Comparison of ENCODE assay signal across 8 cellular contexts in genomic region chr14:60734465-60735242, GRCh38. TPM values are rescaled to one million over a fixed set of nuclear protein-coding genes. Genes with fewer than 3 reads are reported as not detected.
A peak's percentile ranks its signal among the peaks of the same experiment; 100 is the strongest.
DNase-seq lines count a peak whose midpoint lies in the region; ATAC-seq and FAIRE-seq lines count a peak whose summit lies in the region.

MNAT1 (plus strand) TSS chr14:60734761; CDS start chr14:60734863, 102 bp downstream.

- no peaks in the 10 kb centered on the region for H3K36me3 ChIP-seq in BLaER1 treated with 17β-estradiol and CSF1 and Interleukin-3, amounts not matched to agents 10 nM and 100 nM
- no peaks in the 10 kb centered on the region for H3K36me3 ChIP-seq in ectodermal cell (ENCODE audit: control insufficient read depth, insufficient read depth, low read length)

- H3K4me1 ChIP-seq in BLaER1 treated with 17β-estradiol and CSF1 and Interleukin-3, amounts not matched to agents 10 nM and 100 nM, result peaks cover 7 to 24% (median 14%) of the 10 kb centered on the region in 10 experiments
- H3K4me1 ChIP-seq in ectodermal cell (ENCODE audit: control insufficient read depth, insufficient read depth, low read length), result no peaks in the 10 kb centered on the region

- 3% methylated on average over 33 of the region's 33 CpGs for WGBS in ectodermal cell, 2 experiments

- H3K27me3 ChIP-seq in BLaER1 treated with 17β-estradiol and CSF1 and Interleukin-3, amounts not matched to agents 10 nM and 100 nM, result peaks cover 0 to 3% (median 0%) of the 10 kb centered on the region in 11 experiments; a peak in 2 of 22 replicates
- H3K27me3 ChIP-seq in ectodermal cell (ENCODE audit: control insufficient read depth, insufficient read depth, low read length, poor library complexity, severe bottlenecking), result no peaks in the 10 kb centered on the region

- H4K20me1 ChIP-seq in BLaER1 treated with 17β-estradiol and CSF1 and Interleukin-3, amounts not matched to agents 10 nM and 100 nM, result peaks cover 4 to 32% (median 16%) of the 10 kb centered on the region in 11 experiments; a peak in 17 of 22 replicates

- peak within 1 kb of the TSS; percentile 77 to 88 (median 86) for H3K9ac ChIP-seq in BLaER1 treated with 17β-estradiol and CSF1 and Interleukin-3, amounts not matched to agents 10 nM and 100 nM

- H3K4me3 ChIP-seq in BLaER1 treated with 17β-estradiol and CSF1 and Interleukin-3, amounts not matched to agents 10 nM and 100 nM, result peak within 1 kb of the TSS; percentile 74 to 89 (median 85)
- H3K4me3 ChIP-seq in ectodermal cell (ENCODE audit: insufficient read depth, low read depth, low read length), result peak within 1 kb of the TSS; percentile 90

- peak; percentile 93 for ATAC-seq in HG03460 (IDR thresholded peaks at IDR 0.05; ENCODE audit: unreplicated experiment)

- peak within 1 kb of the TSS; percentile 76 to 98 (median 87) for H3K4me2 ChIP-seq in BLaER1 treated with 17β-estradiol and CSF1 and Interleukin-3, amounts not matched to agents 10 nM and 100 nM

- peak within 1 kb of the TSS; percentile 64 to 82 (median 77); a peak in 21 of 22 replicates for H3K27ac ChIP-seq in BLaER1 treated with 17β-estradiol and CSF1 and Interleukin-3, amounts not matched to agents 10 nM and 100 nM
- peak within 1 kb of the TSS; percentile 48 for H3K27ac ChIP-seq in ectodermal cell (ENCODE audit: insufficient read depth, low read depth, low read length, poor library complexity, severe bottlenecking)

- no peaks in the 10 kb centered on the region for H3K9me3 ChIP-seq in BLaER1 treated with 17β-estradiol and CSF1 and Interleukin-3, amounts not matched to agents 10 nM and 100 nM (replicated peaks in 1 of 11)
- no peaks in the 10 kb centered on the region for H3K9me3 ChIP-seq in ectodermal cell (ENCODE audit: control insufficient read depth, low read length)

- FAIRE-seq in GM19239 (lab: Jason Lieb, UNC), result peak; percentile 87

- DNase-seq in GM19239 (ENCODE audit: insufficient read length, low spot score), result no peak
- peak; percentile 77 to 93 for DNase-seq in NCI-H526 (lab: John Stamatoyannopoulos, UW)
- peak; percentile 79 to 84 for DNase-seq in activated CD4-positive, alpha-beta T cell treated with anti-CD3 and anti-CD28 coated beads, Interleukin-2, amount 50 U/mL, for 48 hours
- DNase-seq in lung microvascular endothelial cell (ENCODE audit: low read depth in 2 of 2), result peak; percentile 88 to 92
- DNase-seq in stimulated activated CD4-positive, alpha-beta T cell treated with anti-CD3 and anti-CD28 coated beads, TNF-alpha, amount 100 ng/mL, for 48 hours (ENCODE audit: low read depth in 3 of 3), result peak in 2 of 3 donors; percentile 62

RNA-seq across cellular contexts. Expression of gene MNAT1, which starts in this region (rescaled TPM):
- polyA plus RNA-seq in ectodermal cell (2013, experiment 1 of 4), result 46.5 TPM
- polyA plus RNA-seq in ectodermal cell (2013, experiment 2 of 4), result 43.4 TPM
- 40.9 TPM for polyA plus RNA-seq in ectodermal cell (2013, experiment 3 of 4)
- 37.9 TPM for polyA plus RNA-seq in ectodermal cell (2013, experiment 4 of 4)
- 23.0 and 26.8 TPM in 2 replicates for total RNA-seq in lung microvascular endothelial cell
